8 cellular contexts compared by ENCODE assay signal in genomic region chrX:54529166-54529558, GRCh38. TPM values are rescaled to one million over a fixed set of nuclear protein-coding genes. Genes with fewer than 3 reads are reported as not detected.
A peak's percentile ranks its signal among the peaks of the same experiment; 100 is the strongest.
DNase-seq lines count a peak whose midpoint lies in the region; ATAC-seq and TF ChIP-seq lines count a peak whose summit lies in the region.

No MANE protein-coding gene starts in this region.

- H3K27ac ChIP-seq in thymus (ENCODE audit: low read depth) = no peak overlapping the region

- H3K36me3 Mint-ChIP-seq in activated T-cell treated with anti-CD3 and anti-CD28 coated beads, Interleukin-2, amount 50 U/mL, for 4 hours (ENCODE audit: insufficient read depth) = peaks cover 11% of the 10 kb centered on the region
- H3K36me3 Mint-ChIP-seq in WTC11 (peaks cover 22% of the 10 kb centered on the region), immature natural killer cell (peaks cover 0 to under 1% (median 0%) of the 10 kb centered on the region in 3 donors)

- peaks cover 29% of the 10 kb centered on the region for H3K4me1 Mint-ChIP-seq in activated T-cell treated with anti-CD3 and anti-CD28 coated beads, Interleukin-2, amount 50 U/mL, for 4 hours (ENCODE audit: low read depth)
- peaks cover 25% of the 10 kb centered on the region for H3K4me1 Mint-ChIP-seq in WTC11
- peaks cover 31 to 43% of the 10 kb centered on the region in 2 donors for H3K4me1 Mint-ChIP-seq in immature natural killer cell

- no peaks in the 10 kb centered on the region for H3K27me3 ChIP-seq in thymus (ENCODE audit: control insufficient read depth, insufficient read depth)

- peak overlapping the region; percentile 53 for H3K4me3 ChIP-seq in thymus (ENCODE audit: low read length)

- no peaks in the 10 kb centered on the region for H3K36me3 ChIP-seq in thymus (ENCODE audit: control insufficient read depth, insufficient read depth)

- 85% methylated on average over 4 of the region's 4 CpGs for WGBS in thymus

- no peaks in the 10 kb centered on the region for H3K4me1 ChIP-seq in thymus (ENCODE audit: control insufficient read depth, insufficient read depth, low read length)

- TF ChIP-seq CTCF in WTC11 (IDR thresholded peaks at IDR 0.05) = no peak

- no peak for DNase-seq in activated T-cell treated with anti-CD3 and anti-CD28 coated beads, Interleukin-2, amount 50 U/mL, for 4 hours
- DNase-seq in activated T-cell treated with anti-CD3 and anti-CD28 coated beads, Interleukin-2, amount 50 U/mL, for 48 hours = no peak
- DNase-seq in WTC11 (ENCODE audit: low spot score) = no peak
- no peak for DNase-seq in immature natural killer cell
- DNase-seq in Ammon's horn (ENCODE audit: low spot score) = no peak
- DNase-seq in cerebellar nuclear complex (lab: John Stamatoyannopoulos, UW) = no peak
- no peak for DNase-seq in KG1 (lab: John Stamatoyannopoulos, UW)

- CTCF ChIA-PET in WTC11 (lab: Charles Lee) = interaction anchor here (0.6 to 0.7 kb wide), 2 partner anchors 15 to 111 kb away, joined by 3 to 4 read pairs; no protein-coding TSS in a partner anchor

- H3K27ac Mint-ChIP-seq in WTC11 (peak overlapping the region; percentile 98), immature natural killer cell (peak overlapping the region; percentile 88 to 98 (median 96))

- H3K9me3 ChIP-seq in thymus (ENCODE audit: control insufficient read depth) = no peaks in the 10 kb centered on the region

- no peaks in the 10 kb centered on the region for H3K9me3 Mint-ChIP-seq in activated T-cell treated with anti-CD3 and anti-CD28 coated beads, Interleukin-2, amount 50 U/mL, for 4 hours
- H3K9me3 Mint-ChIP-seq in WTC11 = no peaks in the 10 kb centered on the region
- H3K9me3 Mint-ChIP-seq in immature natural killer cell = peaks cover 0 to 4% (median 0%) of the 10 kb centered on the region in 6 donors

- ATAC-seq in activated T-cell treated with anti-CD3 and anti-CD28 coated beads, Interleukin-2, amount 50 U/mL, for 4 hours = no peak
- ATAC-seq in WTC11 = peak; percentile 15; the same call in 1 of the 2 replicates

- POLR2A ChIA-PET in WTC11 (lab: Charles Lee) = interaction anchor here (0.9 to 1.6 kb wide), 3 partner anchors 44 to 485 kb away, joined by 3 to 6 read pairs (median 4); partner anchors contain the start of gene PHF8

- no peaks in the 10 kb centered on the region for H3K27me3 Mint-ChIP-seq in activated T-cell treated with anti-CD3 and anti-CD28 coated beads, Interleukin-2, amount 50 U/mL, for 4 hours (ENCODE audit: low read depth)
- H3K27me3 Mint-ChIP-seq in WTC11 (ENCODE audit: low read depth) = no peaks in the 10 kb centered on the region
- peaks cover 0 to 13% (median 4%) of the 10 kb centered on the region in 3 donors for H3K27me3 Mint-ChIP-seq in immature natural killer cell (ENCODE audit: low read depth in 3 of 3)

- peak overlapping the region; percentile 85 for H3K4me3 Mint-ChIP-seq in activated T-cell treated with anti-CD3 and anti-CD28 coated beads, Interleukin-2, amount 50 U/mL, for 4 hours
- H3K4me3 Mint-ChIP-seq in WTC11 (peak overlapping the region; percentile 90), immature natural killer cell (peak overlapping the region; percentile 92 to 96 (median 94))

TF ChIP-seq in WTC11, 78 proteins besides CTCF, POLR2A, EP300 and RAD21:
- no peak for TF ChIP-seq ERG (CRISPR knock-in tag; IDR thresholded peaks at IDR 0.05)
- no peak for TF ChIP-seq NFYB (CRISPR knock-in tag; conservative IDR thresholded peaks at IDR 0.05; ENCODE audit: low read depth)
- no peak for TF ChIP-seq NFE2L1 (CRISPR knock-in tag; IDR thresholded peaks at IDR 0.05)
- TF ChIP-seq RELA (CRISPR knock-in tag; IDR thresholded peaks at IDR 0.05; ENCODE audit: borderline replicate concordance) = no peak
- TF ChIP-seq ARID4B (CRISPR knock-in tag; IDR thresholded peaks at IDR 0.05; ENCODE audit: borderline replicate concordance) = no peak
- no peak for TF ChIP-seq CREM (CRISPR knock-in tag; IDR thresholded peaks at IDR 0.05)

RNA-seq across cellular contexts. Expression of gene GNL3L, which starts 0.9 kb away (rescaled TPM):
- total RNA-seq in activated T-cell treated with anti-CD3 and anti-CD28 coated beads, Interleukin-2, amount 50 U/mL, for 4 hours = 100 to 1,000 TPM; 105 to 111 (median 109) TPM
- total RNA-seq in WTC11 (2021) = 55.5 to 63.6 TPM (median 59.1 TPM) in 3 replicates
- polyA plus RNA-seq in immature natural killer cell = 10 to 100 TPM; 14.6 to 57.7 (median 30.0) TPM
- 6.0 TPM for polyA plus RNA-seq in thymus

RNA-seq across cellular contexts. Expression of gene FGD1, which starts 33.1 kb away (rescaled TPM):
- under 1 TPM; 0.11 to 0.15 (median 0.13) TPM for total RNA-seq in activated T-cell treated with anti-CD3 and anti-CD28 coated beads, Interleukin-2, amount 50 U/mL, for 4 hours
- total RNA-seq in WTC11 (2021) = 32.8 to 36.3 TPM (median 33.7 TPM) in 3 replicates
- under 1 TPM; 0.21 to 0.71 (median 0.36) TPM for polyA plus RNA-seq in immature natural killer cell
- polyA plus RNA-seq in thymus = 0.98 TPM

Comparison
In these comparisons a context has a peak if more than half of its experiments do, and no peak if none do; other contexts are left out.
1. RNA of gene FGD1, which starts 33.1 kb away (total RNA-seq): 32.8 to 36.3 TPM in WTC11; 0.11 to 0.15 TPM in activated T-cell treated with anti-CD3 and anti-CD28 coated beads, Interleukin-2, amount 50 U/mL, for 4 hours; every median in the first group is over 10 times any median in the second.
2. Peak in every context shown above with its lines, with median percentiles within 50 percentile points of each other: H3K4me3 Mint-ChIP-seq.